ENCODE assay signal across 11 cellular contexts in genomic region chr12:85155791-85156190, GRCh38.
DNase-seq lines count a peak whose midpoint lies in the region; ATAC-seq, FAIRE-seq and TF ChIP-seq lines count a peak whose summit lies in the region.
"Had no signal": no experiment of that assay in that cellular context is flagged by ENCODE, and none has a peak within 500 bp of the region (broad histone marks: within the 10 kb centered on the region; RNA-seq: fewer than 3 reads in every experiment).

No MANE protein-coding gene starts in this region.

- H3K27ac ChIP-seq in neural progenitor cell = no peak overlapping the region
- no peak overlapping the region for H3K27ac ChIP-seq in CD4-positive, alpha-beta T cell (ENCODE audit: low read depth, low read length)
- H3K27ac ChIP-seq: lower lobe of right lung had no signal

- DNase-seq in H4 (ENCODE audit: low spot score) (peak; percentile 38), NCI-H2227 treated with DMSO at 0.1 percent for 48 hours (lab: John Stamatoyannopoulos, UW) (peak; percentile 24), astrocyte of the spinal cord (ENCODE audit: low read depth, low spot score) (peak; percentile 20), neural progenitor cell (ENCODE audit: low spot score) (peak; percentile 32), GM19239 (ENCODE audit: insufficient read length, low spot score) (no peak), GF-D8 (lab: John Stamatoyannopoulos, UW) (no peak)
- DNase-seq in CD4-positive, alpha-beta T cell = no peak
- DNase-seq: lower lobe of right lung, NCI-H187 treated with DMSO at 0.1 percent for 48 hours had no signal

- no peaks in the 10 kb centered on the region for H3K9me3 Mint-ChIP-seq in neural progenitor cell
- H3K9me3 Mint-ChIP-seq in CD4-positive, alpha-beta T cell = no peaks in the 10 kb centered on the region
- H3K9me3 Mint-ChIP-seq: activated naive CD4-positive, alpha-beta T cell treated with anti-CD3 and anti-CD28 coated beads, Interleukin-2, amount 50 U/mL, for 72 hours had no signal

- H3K4me2 ChIP-seq in neural progenitor cell = no peak overlapping the region

- no peaks in the 10 kb centered on the region for H3K4me1 ChIP-seq in neural progenitor cell
- H3K4me1 ChIP-seq: lower lobe of right lung had no signal

- POLR2A ChIA-PET in CD4-positive, alpha-beta T cell (lab: Charles Lee) = no interaction called here

- intact Hi-C loops in CD4-positive, alpha-beta T cell (cut with DNase I, micrococcal nuclease) = loop anchor here in 1 of 2 experiments (5.0 kb wide), 1 partner anchor 823 kb away; no protein-coding TSS in a partner anchor

- in situ Hi-C loops in astrocyte of the spinal cord (cut with HindIII; ENCODE audit: low sequenced_read_pairs) = no loop called here

- H3K4me3 ChIP-seq in astrocyte of the spinal cord (ENCODE audit: low read depth, low read length) (no peak overlapping the region), neural progenitor cell (no peak overlapping the region)
- H3K4me3 ChIP-seq: lower lobe of right lung had no signal

- CTCF ChIA-PET in CD4-positive, alpha-beta T cell (lab: Charles Lee) = no interaction called here

- no peaks in the 10 kb centered on the region for H4K20me1 ChIP-seq in neural progenitor cell (ENCODE audit: low read depth)

- H3K4me1 Mint-ChIP-seq in neural progenitor cell = no peaks in the 10 kb centered on the region
- H3K4me1 Mint-ChIP-seq in CD4-positive, alpha-beta T cell (ENCODE audit: low read depth) = no peaks in the 10 kb centered on the region

- no peak overlapping the region for H2AFZ ChIP-seq in neural progenitor cell (replicated peaks)

- no peak for FAIRE-seq in GM19239 (lab: Jason Lieb, UNC)

- no peaks in the 10 kb centered on the region for H3K36me3 Mint-ChIP-seq in neural progenitor cell
- no peaks in the 10 kb centered on the region for H3K36me3 Mint-ChIP-seq in CD4-positive, alpha-beta T cell (ENCODE audit: low read depth)
- H3K36me3 Mint-ChIP-seq: activated naive CD4-positive, alpha-beta T cell treated with anti-CD3 and anti-CD28 coated beads, Interleukin-2, amount 50 U/mL, for 72 hours had no signal

- H3K27me3 ChIP-seq in neural progenitor cell = no peaks in the 10 kb centered on the region
- H3K27me3 ChIP-seq in CD4-positive, alpha-beta T cell (ENCODE audit: control insufficient read depth, insufficient read depth, low read length) = no peaks in the 10 kb centered on the region

- H3K36me3 ChIP-seq in neural progenitor cell = no peaks in the 10 kb centered on the region
- H3K36me3 ChIP-seq: lower lobe of right lung had no signal

- H3K4me3 Mint-ChIP-seq in neural progenitor cell = no peak overlapping the region
- no peak overlapping the region for H3K4me3 Mint-ChIP-seq in CD4-positive, alpha-beta T cell

- H3K27ac Mint-ChIP-seq in neural progenitor cell = no peak overlapping the region
- H3K27ac Mint-ChIP-seq in CD4-positive, alpha-beta T cell = no peak overlapping the region
- H3K27ac Mint-ChIP-seq: activated naive CD4-positive, alpha-beta T cell treated with anti-CD3 and anti-CD28 coated beads, Interleukin-2, amount 50 U/mL, for 72 hours had no signal

- TF ChIP-seq CTCF in astrocyte of the spinal cord (IDR thresholded peaks at IDR 0.05; ENCODE audit: low read depth, low read length) (peak; percentile 22), neural progenitor cell (IDR thresholded peaks at IDR 0.05) (peak; percentile 59)
- no peak for TF ChIP-seq CTCF in CD4-positive, alpha-beta T cell (IDR thresholded peaks at IDR 0.05)

- H3K9ac ChIP-seq in neural progenitor cell = no peak overlapping the region

- no peaks in the 10 kb centered on the region for H3F3A ChIP-seq in neural progenitor cell (ENCODE audit: low read depth)

- H3K27me3 Mint-ChIP-seq in neural progenitor cell (ENCODE audit: insufficient read depth, low read depth) = no peaks in the 10 kb centered on the region
- H3K27me3 Mint-ChIP-seq in CD4-positive, alpha-beta T cell = no peaks in the 10 kb centered on the region

- no peak for ATAC-seq in CD4-positive, alpha-beta T cell (ENCODE audit: poor library complexity)
- ATAC-seq in HG03521 (IDR thresholded peaks at IDR 0.05; ENCODE audit: unreplicated experiment) = no peak
- ATAC-seq: activated naive CD4-positive, alpha-beta T cell treated with anti-CD3 and anti-CD28 coated beads, Interleukin-2, amount 50 U/mL, for 72 hours; lower lobe of right lung had no signal

- H3K79me2 ChIP-seq in neural progenitor cell (ENCODE audit: low read depth) = no peaks in the 10 kb centered on the region

- H3K9me3 ChIP-seq in neural progenitor cell (ENCODE audit: low read depth) = no peaks in the 10 kb centered on the region
- no peaks in the 10 kb centered on the region for H3K9me3 ChIP-seq in CD4-positive, alpha-beta T cell (ENCODE audit: control insufficient read depth, low read length)
- H3K9me3 ChIP-seq: lower lobe of right lung had no signal

Comparison
In these comparisons a context has a peak if more than half of its experiments do, and no peak if none do; other contexts are left out.
1. DNase-seq: peak in H4 (single experiment), NCI-H2227 treated with DMSO at 0.1 percent for 48 hours (single experiment), astrocyte of the spinal cord (single experiment) and neural progenitor cell (single experiment); none in CD4-positive, alpha-beta T cell (0 of 10), GM19239 (single experiment) and GF-D8 (single experiment).